14 cellular contexts compared by ENCODE assay signal in genomic region chr17:65553009-65553645, GRCh38. TPM values are rescaled to one million over a fixed set of nuclear protein-coding genes. Genes with fewer than 3 reads are reported as not detected.
DNase-seq lines count a peak whose midpoint lies in the region; ATAC-seq, FAIRE-seq and TF ChIP-seq lines count a peak whose summit lies in the region.
"Had no signal": no experiment of that assay in that cellular context is flagged by ENCODE, and none has a peak within 500 bp of the region (broad histone marks: within the 10 kb centered on the region; RNA-seq: fewer than 3 reads in every experiment).

No MANE protein-coding gene starts in this region.

- no peaks in the 10 kb centered on the region; a peak in 1 of 5 replicates for H3K27me3 ChIP-seq in HepG2 (ENCODE audit: control insufficient read depth in 1 of 2, insufficient read depth in 2 of 2, low read length in 2 of 2)
- H3K27me3 ChIP-seq in right lobe of liver = no peaks in the 10 kb centered on the region
- no peaks in the 10 kb centered on the region for H3K27me3 ChIP-seq in hepatocyte
- no peaks in the 10 kb centered on the region for H3K27me3 ChIP-seq in A673 (replicated peaks; ENCODE audit: insufficient read depth, low read depth, low read length, poor library complexity)

- no peak overlapping the region for H3K27ac ChIP-seq in HepG2 (ENCODE audit: extremely low read length, insufficient read depth, low read length)
- no peak overlapping the region for H3K27ac ChIP-seq in right lobe of liver
- H3K27ac ChIP-seq in hepatocyte = no peak overlapping the region
- H3K27ac ChIP-seq in A673 (ENCODE audit: low read depth, low read length, poor library complexity, severe bottlenecking) = no peak overlapping the region

- peak overlapping the region; percentile 40 for H3K4me3 Mint-ChIP-seq in activated T-helper 2 cell treated with anti-CD3 and anti-CD28 coated beads, Interferon-gamma antibody, Interleukin-2, Interleukin-4, amounts not matched to agents 10 μg/mL and 5 μg/mL and 100 μg/mL, durations not matched to agents 14 hours and 24 hours and 36 hours (ENCODE audit: low read depth)

- H4K20me1 ChIP-seq in HepG2 (ENCODE audit: insufficient read depth, low read length) = no peaks in the 10 kb centered on the region; the same call in none of the 2 replicates
- peaks cover 59% of the 10 kb centered on the region for H4K20me1 ChIP-seq in hepatocyte (ENCODE audit: insufficient read depth, poor library complexity, severe bottlenecking)

- BruUV-seq in HepG2 (replicated peaks; lab: Mats Ljungman, UMichigan) = no TSS peak
- no TSS peak for BruUV-seq in A673 (replicated peaks; lab: Mats Ljungman, UMichigan)

- no peak for DNase-seq in HepG2 (ENCODE audit: low spot score)
- no peak for DNase-seq in right lobe of liver
- no peak for DNase-seq in activated T-helper 2 cell treated with anti-CD3 and anti-CD28 coated beads, Interferon-gamma antibody, Interleukin-2, Interleukin-4, amounts not matched to agents 10 μg/mL and 5 μg/mL and 100 μg/mL, durations not matched to agents 14 hours and 24 hours and 36 hours (ENCODE audit: low spot score)
- no peak for DNase-seq in hepatocyte (ENCODE audit: low spot score)
- DNase-seq in A673 (ENCODE audit: low spot score) = no peak
- DNase-seq in OCI-M1 (lab: John Stamatoyannopoulos, UW) = no peak
- DNase-seq: activated CD4-positive, CD25-positive, alpha-beta regulatory T cell; anterior cingulate cortex; nucleus accumbens; Right ventricle myocardium superior had no signal

- TF ChIP-seq POLR2A in HepG2 (IDR thresholded peaks at IDR 0.05; ENCODE audit: insufficient read depth in 1 of 2, low read depth in 2 of 2, low read length in 2 of 2) (no peak), right lobe of liver (IDR thresholded peaks at IDR 0.05) (no peak)

- in situ Hi-C loops in HepG2 (cut with HindIII; ENCODE audit: extremely low pct_ligation_motif_present, low pct_unique_long_range_greater_than_20kb) = no loop called here

- H3K4me3 ChIP-seq in HepG2 (replicated peaks in 1 of 3; ENCODE audit: insufficient read depth in 1 of 3, low read depth in 2 of 3, low read length in 3 of 3) = no peak overlapping the region
- no peak overlapping the region for H3K4me3 ChIP-seq in right lobe of liver
- peak overlapping the region; percentile 21 for H3K4me3 ChIP-seq in hepatocyte
- no peak overlapping the region for H3K4me3 ChIP-seq in A673 (ENCODE audit: low read depth, low read length, poor library complexity, severe bottlenecking)

- H3K27ac Mint-ChIP-seq in activated T-helper 2 cell treated with anti-CD3 and anti-CD28 coated beads, Interferon-gamma antibody, Interleukin-2, Interleukin-4, amounts not matched to agents 10 μg/mL and 5 μg/mL and 100 μg/mL, durations not matched to agents 14 hours and 24 hours and 36 hours = peak overlapping the region; percentile 78

- intact Hi-C loops in HepG2 (cut with micrococcal nuclease; ENCODE audit: unreplicated experiment) (loop anchor here (10.0 kb wide), 1 partner anchor 402 kb away; no protein-coding TSS in a partner anchor), right lobe of liver (cut with DNase I) (no loop called here), A673 (cut with micrococcal nuclease; ENCODE audit: unreplicated experiment) (loop anchor here (10.0 kb wide), 1 partner anchor 612 kb away; no protein-coding TSS in a partner anchor)
- intact Hi-C loops in activated T-helper 2 cell treated with anti-CD3 and anti-CD28 coated beads, Interferon-gamma antibody, Interleukin-2, Interleukin-4, amounts not matched to agents 10 μg/mL and 5 μg/mL and 100 μg/mL, durations not matched to agents 14 hours and 24 hours and 36 hours (cut with micrococcal nuclease) = loop anchor here (1.0 to 10.0 kb wide), 4 partner anchors 98 to 612 kb away; no protein-coding TSS in a partner anchor

- no peak for TF ChIP-seq RAD21 in HepG2 (CRISPR knock-in tag; IDR thresholded peaks at IDR 0.05)

- no peak for TF ChIP-seq EP300 in HepG2 (IDR thresholded peaks at IDR 0.05; ENCODE audit: low read depth in 2 of 2, low read length in 2 of 2)
- TF ChIP-seq EP300 in HepG2 (CRISPR knock-in tag; IDR thresholded peaks at IDR 0.05; ENCODE audit: borderline replicate concordance) = no peak

- FAIRE-seq in HepG2 (lab: Jason Lieb, UNC) = no peak
- FAIRE-seq: GM19239 had no signal

- ATAC-seq in HepG2 (no peak), right lobe of liver (no peak), HG03045 (IDR thresholded peaks at IDR 0.05; ENCODE audit: unreplicated experiment) (no peak), HG02884 (IDR thresholded peaks at IDR 0.05; ENCODE audit: unreplicated experiment) (no peak)
- ATAC-seq: esophagus mucosa had no signal

- TF ChIP-seq CTCF in HepG2 (CRISPR knock-in tag; IDR thresholded peaks at IDR 0.05) (no peak), right lobe of liver (IDR thresholded peaks at IDR 0.05) (no peak), hepatocyte (IDR thresholded peaks at IDR 0.05; ENCODE audit: poor library complexity) (no peak), A673 (conservative IDR thresholded peaks at IDR 0.05; ENCODE audit: low read depth, low read length) (no peak)

- H3K4me1 ChIP-seq in HepG2 (ENCODE audit: insufficient read depth, low read length) (no peaks in the 10 kb centered on the region), right lobe of liver (peaks cover 0 to 7% (median 0%) of the 10 kb centered on the region in 4 donors), hepatocyte (ENCODE audit: insufficient read depth) (peaks cover 48% of the 10 kb centered on the region), A673 (ENCODE audit: insufficient read depth, low read length, poor library complexity, severe bottlenecking) (peaks cover 10% of the 10 kb centered on the region)

- H3K9me2 ChIP-seq in hepatocyte (replicated peaks; ENCODE audit: insufficient read depth) = no peaks in the 10 kb centered on the region

- H3K4me1 Mint-ChIP-seq in activated T-helper 2 cell treated with anti-CD3 and anti-CD28 coated beads, Interferon-gamma antibody, Interleukin-2, Interleukin-4, amounts not matched to agents 10 μg/mL and 5 μg/mL and 100 μg/mL, durations not matched to agents 14 hours and 24 hours and 36 hours (ENCODE audit: low read depth) = peaks cover 22% of the 10 kb centered on the region

- H3K9me3 Mint-ChIP-seq in activated T-helper 2 cell treated with anti-CD3 and anti-CD28 coated beads, Interferon-gamma antibody, Interleukin-2, Interleukin-4, amounts not matched to agents 10 μg/mL and 5 μg/mL and 100 μg/mL, durations not matched to agents 14 hours and 24 hours and 36 hours = no peaks in the 10 kb centered on the region

- H3K27me3 Mint-ChIP-seq in activated T-helper 2 cell treated with anti-CD3 and anti-CD28 coated beads, Interferon-gamma antibody, Interleukin-2, Interleukin-4, amounts not matched to agents 10 μg/mL and 5 μg/mL and 100 μg/mL, durations not matched to agents 14 hours and 24 hours and 36 hours (ENCODE audit: low read depth) = peaks cover 15% of the 10 kb centered on the region

- H2AFZ ChIP-seq in HepG2 (ENCODE audit: low read length) (no peak overlapping the region), hepatocyte (no peak overlapping the region)

- no peak overlapping the region for H3K4me2 ChIP-seq in HepG2 (ENCODE audit: low read depth, low read length)
- no peak overlapping the region for H3K4me2 ChIP-seq in hepatocyte

- no peak overlapping the region for H3K9ac ChIP-seq in HepG2 (ENCODE audit: insufficient read depth, low read depth, low read length)

- 75% methylated on average over 6 of the region's 6 CpGs for WGBS in HepG2 (ENCODE audit: low lambda C conversion rate)
- WGBS in right lobe of liver (ENCODE audit: insufficient coverage, low coverage, low lambda C conversion rate, missing lambda C conversion rate) = 81% methylated on average over 6 of the region's 6 CpGs
- 71% methylated on average over 6 of the region's 6 CpGs for WGBS in hepatocyte (ENCODE audit: low lambda C conversion rate, missing lambda C conversion rate)

- H3K79me2 ChIP-seq in HepG2 (ENCODE audit: insufficient read depth, low read length) (no peaks in the 10 kb centered on the region), hepatocyte (no peaks in the 10 kb centered on the region)

- H3K36me3 Mint-ChIP-seq in activated T-helper 2 cell treated with anti-CD3 and anti-CD28 coated beads, Interferon-gamma antibody, Interleukin-2, Interleukin-4, amounts not matched to agents 10 μg/mL and 5 μg/mL and 100 μg/mL, durations not matched to agents 14 hours and 24 hours and 36 hours (ENCODE audit: low read depth) = peaks cover 36% of the 10 kb centered on the region

- CTCF ChIA-PET in HepG2 (lab: Yijun Ruan, JAX; ENCODE audit: low intra/inter-chr PET ratio, low total read pairs) = no interaction called here
- CTCF ChIA-PET in A673 (lab: Charles Lee) = no interaction called here

- H3K9me3 ChIP-seq in HepG2 (ENCODE audit: low read length) (no peaks in the 10 kb centered on the region), right lobe of liver (no peaks in the 10 kb centered on the region), hepatocyte (ENCODE audit: low read depth) (no peaks in the 10 kb centered on the region), A673 (ENCODE audit: low read depth, low read length, poor library complexity, severe bottlenecking) (no peaks in the 10 kb centered on the region)

- H3K36me3 ChIP-seq in HepG2 (replicated peaks in 1 of 2; ENCODE audit: control insufficient read depth in 1 of 2, insufficient read depth in 2 of 2, low read length in 2 of 2) (peaks cover 52 to 57% of the 10 kb centered on the region in 2 experiments), right lobe of liver (no peaks in the 10 kb centered on the region), hepatocyte (replicated peaks; ENCODE audit: insufficient read depth, low read depth) (no peaks in the 10 kb centered on the region), A673 (ENCODE audit: insufficient read depth, low read length, poor library complexity, severe bottlenecking) (peaks cover 4% of the 10 kb centered on the region)

- POLR2A ChIA-PET in HepG2 (lab: Yijun Ruan, JAX) = interaction anchor here (1.1 kb wide), 1 partner anchor 10 kb away, joined by 4 read pairs; no protein-coding TSS in a partner anchor
- POLR2A ChIA-PET in A673 (lab: Charles Lee; ENCODE audit: low non-redundant PET) = no interaction called here

RNA-seq across cellular contexts. Expression of gene AXIN2, which starts 8.3 kb away (rescaled TPM):
- total RNA-seq in HepG2 (2016; rRNA removed; fragmentation: Illumina TruSeq; extraction: Trizol) (53.8 and 58.6 TPM in 2 replicates), right lobe of liver (1 to 10 TPM; 1.0 to 2.4 (median 2.0) TPM), hepatocyte (21.4 and 22.3 TPM in 2 replicates), A673 (2021) (10.7 and 15.2 TPM in 2 replicates)
- 12.0 and 13.7 TPM in 2 replicates for total RNA-seq in HepG2 (2016; cell fraction: cytosol; rRNA removed; fragmentation: Illumina TruSeq; extraction: Trizol; ENCODE audit: low read depth)
- total RNA-seq in HepG2 (2016; cell fraction: insoluble cytoplasmic fraction; rRNA removed; fragmentation: Illumina TruSeq; extraction: Trizol) = 45.1 and 59.6 TPM in 2 replicates
- 27.0 and 28.7 TPM in 2 replicates for total RNA-seq in HepG2 (2016; cell fraction: membrane; rRNA removed; fragmentation: Illumina TruSeq; extraction: Trizol)
- total RNA-seq in HepG2 (2016; cell fraction: nucleus; rRNA removed; fragmentation: Illumina TruSeq; extraction: Trizol) = 79.3 and 81.9 TPM in 2 replicates
- polyA plus RNA-seq in HepG2 (2011; rRNA removed) (55.0 and 63.4 TPM in 2 replicates), hepatocyte (11.3 and 15.4 TPM in 2 replicates)
- 29.9 and 39.9 TPM in 2 replicates for polyA plus RNA-seq in HepG2 (2011; cell fraction: cytosol; rRNA removed)
- 126 and 210 TPM in 2 replicates for polyA plus RNA-seq in HepG2 (2011; cell fraction: nucleus; rRNA removed)
- 55.5 and 56.3 TPM in 2 replicates for polyA plus RNA-seq in HepG2 (2012)
- polyA plus RNA-seq in HepG2 (2016; cell fraction: cytosol; fragmentation: Illumina TruSeq; extraction: Trizol; ENCODE audit: low read depth) = 2.0 and 2.2 TPM in 2 replicates
- polyA plus RNA-seq in HepG2 (2016; cell fraction: insoluble cytoplasmic fraction; fragmentation: Illumina TruSeq; extraction: Trizol; ENCODE audit: low read depth) = 34.3 and 44.8 TPM in 2 replicates
- polyA plus RNA-seq in HepG2 (2016; cell fraction: membrane; fragmentation: Illumina TruSeq; extraction: Trizol; ENCODE audit: low read depth) = 9.2 and 9.3 TPM in 2 replicates
- polyA plus RNA-seq in HepG2 (2016; cell fraction: nucleus; fragmentation: Illumina TruSeq; extraction: Trizol; ENCODE audit: insufficient read depth, low read depth) = 115 and 117 TPM in 2 replicates
- polyA minus RNA-seq in HepG2 (2011; rRNA and poly(A)+ RNA removed; ENCODE audit: low replicate concordance) = 0.09 and 105 TPM in 2 replicates
- polyA minus RNA-seq in HepG2 (2011; cell fraction: cytosol; rRNA and poly(A)+ RNA removed) = 43.2 and 45.6 TPM in 2 replicates
- 175 and 211 TPM in 2 replicates for polyA minus RNA-seq in HepG2 (2011; cell fraction: nucleus; rRNA and poly(A)+ RNA removed)
- total RNA-seq in activated T-helper 2 cell treated with anti-CD3 and anti-CD28 coated beads, Interferon-gamma antibody, Interleukin-2, Interleukin-4, amounts not matched to agents 10 μg/mL and 5 μg/mL and 100 μg/mL, durations not matched to agents 14 hours and 24 hours and 36 hours = 6.8 and 7.4 TPM in 2 replicates

Comparison
In these comparisons a context has a peak if more than half of its experiments do, and no peak if none do; other contexts are left out.
1. intact Hi-C loops: an anchor here in HepG2 (10.0 kb wide), activated T-helper 2 cell treated with anti-CD3 and anti-CD28 coated beads, Interferon-gamma antibody, Interleukin-2, Interleukin-4, amounts not matched to agents 10 μg/mL and 5 μg/mL and 100 μg/mL, durations not matched to agents 14 hours and 24 hours and 36 hours (1.0 to 10.0 kb wide) and A673 (10.0 kb wide); none called in right lobe of liver.